Comparison of ENCODE assay signal across 17 cellular contexts in genomic region chr14:38958589-38958988, GRCh38.
"Had no signal": no experiment of that assay in that cellular context is flagged by ENCODE, and none has a peak within 500 bp of the region (broad histone marks: within the 10 kb centered on the region; RNA-seq: fewer than 3 reads in every experiment).

No MANE protein-coding gene starts in this region.

- H3K4me3 Mint-ChIP-seq: activated CD4-positive, alpha-beta T cell treated with anti-CD3 and anti-CD28 coated beads, Interleukin-2, amount 10 ng/mL, durations not matched to agents 7 days and 5 days; activated naive CD4-positive, alpha-beta T cell treated with anti-CD3 and anti-CD28 coated beads, Interleukin-2, amount 50 U/mL, for 24 hours; natural killer cell had no signal

- H3K4me3 ChIP-seq: heart left ventricle had no signal

- H3K36me3 Mint-ChIP-seq: activated naive CD4-positive, alpha-beta T cell treated with anti-CD3 and anti-CD28 coated beads, Interleukin-2, amount 50 U/mL, for 24 hours; natural killer cell had no signal

- H3K27ac ChIP-seq: brain microvascular endothelial cell, heart left ventricle had no signal

- H3K27ac Mint-ChIP-seq: activated CD4-positive, alpha-beta T cell treated with anti-CD3 and anti-CD28 coated beads, Interleukin-2, amount 10 ng/mL, durations not matched to agents 7 days and 5 days; activated naive CD4-positive, alpha-beta T cell treated with anti-CD3 and anti-CD28 coated beads, Interleukin-2, amount 50 U/mL, for 24 hours; activated T-helper 2 cell treated with anti-CD3 and anti-CD28 coated beads, Interferon-gamma antibody, Interleukin-2, Interleukin-4, amounts not matched to agents 10 μg/mL and 5 μg/mL and 100 μg/mL, durations not matched to agents 14 hours and 24 hours and 36 hours; natural killer cell; progenitor cell of endocrine pancreas had no signal

- DNase-seq: activated CD4-positive, alpha-beta T cell treated with anti-CD3 and anti-CD28 coated beads, Interleukin-2, amount 10 ng/mL, durations not matched to agents 7 days and 5 days; activated CD4-positive, CD25-positive, alpha-beta regulatory T cell; amygdala; brain microvascular endothelial cell; cerebellar nuclear complex; heart left ventricle; mammary epithelial cell; natural killer cell; nucleus accumbens; stimulated activated CD4-positive, alpha-beta T cell treated with anti-CD3 and anti-CD28 coated beads, Interleukin-2, amount 100 ng/mL, for 48 hours; stimulated activated naive CD4-positive, alpha-beta T cell treated with Interleukin-2 at 50 U/mL for 16 hours; trophoblast cell had no signal

- H3K36me3 ChIP-seq: brain microvascular endothelial cell, heart left ventricle had no signal

- H3K27me3 Mint-ChIP-seq: activated naive CD4-positive, alpha-beta T cell treated with anti-CD3 and anti-CD28 coated beads, Interleukin-2, amount 50 U/mL, for 24 hours; progenitor cell of endocrine pancreas had no signal

- H3K9me3 ChIP-seq: heart left ventricle had no signal

- H3K4me1 Mint-ChIP-seq: activated CD4-positive, alpha-beta T cell treated with anti-CD3 and anti-CD28 coated beads, Interleukin-2, amount 10 ng/mL, durations not matched to agents 7 days and 5 days; activated naive CD4-positive, alpha-beta T cell treated with anti-CD3 and anti-CD28 coated beads, Interleukin-2, amount 50 U/mL, for 24 hours; natural killer cell had no signal

- H3K9me3 Mint-ChIP-seq: activated CD4-positive, alpha-beta T cell treated with anti-CD3 and anti-CD28 coated beads, Interleukin-2, amount 10 ng/mL, durations not matched to agents 7 days and 5 days; activated naive CD4-positive, alpha-beta T cell treated with anti-CD3 and anti-CD28 coated beads, Interleukin-2, amount 50 U/mL, for 24 hours; activated T-helper 2 cell treated with anti-CD3 and anti-CD28 coated beads, Interferon-gamma antibody, Interleukin-2, Interleukin-4, amounts not matched to agents 10 μg/mL and 5 μg/mL and 100 μg/mL, durations not matched to agents 14 hours and 24 hours and 36 hours; natural killer cell had no signal

- H3K27me3 ChIP-seq: brain microvascular endothelial cell, heart left ventricle had no signal

- FAIRE-seq: frontal cortex, islet of Langerhans had no signal
